ENCODE assay signal across 9 cellular contexts in genomic region chr15:85583404-85584390, GRCh38.
DNase-seq lines count a peak whose midpoint lies in the region; ATAC-seq, FAIRE-seq and TF ChIP-seq lines count a peak whose summit lies in the region.
"Had no signal": no experiment of that assay in that cellular context is flagged by ENCODE, and none has a peak within 500 bp of the region (broad histone marks: within the 10 kb centered on the region; RNA-seq: fewer than 3 reads in every experiment).

No MANE protein-coding gene starts in this region.

- FAIRE-seq in RCC 7860 (lab: Jason Lieb, UNC) = peak; percentile 75
- FAIRE-seq in H54 (lab: Jason Lieb, UNC) = no peak

- peaks cover 43% of the 10 kb centered on the region for H3K36me3 Mint-ChIP-seq in neural progenitor cell

- TF ChIP-seq CTCF in neural progenitor cell (IDR thresholded peaks at IDR 0.05) = no peak

- no peaks in the 10 kb centered on the region for H3K9me3 Mint-ChIP-seq in neural progenitor cell

- DNase-seq in activated T-cell treated with anti-CD3 and anti-CD28 coated beads for 1 hour (ENCODE audit: low read depth) (peak; percentile 20), activated T-cell treated with anti-CD3 and anti-CD28 coated beads for 4 hours (no peak), RCC 7860 (ENCODE audit: low spot score) (peak; percentile 54), neural progenitor cell (ENCODE audit: low spot score) (peak; percentile 38), HuH-7 (ENCODE audit: low spot score) (no peak), H54 (ENCODE audit: insufficient read length, low spot score) (no peak)
- DNase-seq in effector CD4-positive, alpha-beta T cell = peak; percentile 23

- H3K4me3 ChIP-seq in neural progenitor cell = no peak overlapping the region
- H3K4me3 ChIP-seq: cardiac muscle cell had no signal

- peaks cover 54% of the 10 kb centered on the region for H4K20me1 ChIP-seq in neural progenitor cell (ENCODE audit: low read depth)

- peaks cover 64% of the 10 kb centered on the region for H3K4me1 Mint-ChIP-seq in neural progenitor cell

- H3K4me3 Mint-ChIP-seq in neural progenitor cell = peak overlapping the region; percentile 54

- H3K4me1 ChIP-seq in neural progenitor cell = peaks cover 28% of the 10 kb centered on the region

- no peaks in the 10 kb centered on the region for H3F3A ChIP-seq in neural progenitor cell (ENCODE audit: low read depth)

- H3K9me3 ChIP-seq in neural progenitor cell (ENCODE audit: low read depth) = no peaks in the 10 kb centered on the region

- H3K9ac ChIP-seq in neural progenitor cell = no peak overlapping the region

- no peaks in the 10 kb centered on the region for H3K36me3 ChIP-seq in neural progenitor cell

- H3K27ac ChIP-seq in neural progenitor cell = no peak overlapping the region

- peak; percentile 40 for ATAC-seq in HG02938 (IDR thresholded peaks at IDR 0.05; ENCODE audit: unreplicated experiment)

- no peak overlapping the region for H3K4me2 ChIP-seq in neural progenitor cell

- H3K27ac Mint-ChIP-seq in neural progenitor cell = peak overlapping the region; percentile 65

- H3K27me3 Mint-ChIP-seq in neural progenitor cell (ENCODE audit: insufficient read depth, low read depth) = no peaks in the 10 kb centered on the region

- no peak overlapping the region for H2AFZ ChIP-seq in neural progenitor cell (replicated peaks)

- no peak for TF ChIP-seq POLR2A in H54 (IDR thresholded peaks at IDR 0.05; ENCODE audit: low read depth, low read length)

- H3K79me2 ChIP-seq in neural progenitor cell (ENCODE audit: low read depth) = peaks cover 30% of the 10 kb centered on the region

- H3K27me3 ChIP-seq in neural progenitor cell = no peaks in the 10 kb centered on the region
- H3K27me3 ChIP-seq: cardiac muscle cell had no signal

Comparison
In these comparisons a context has a peak if more than half of its experiments do, and no peak if none do; other contexts are left out.
1. DNase-seq: peak in activated T-cell treated with anti-CD3 and anti-CD28 coated beads for 1 hour (single experiment), RCC 7860 (single experiment), effector CD4-positive, alpha-beta T cell (single experiment) and neural progenitor cell (single experiment); none in activated T-cell treated with anti-CD3 and anti-CD28 coated beads for 4 hours (single experiment), HuH-7 (single experiment) and H54 (single experiment).